ENCODE assay signal across 11 cellular contexts in the genomic region with DNA sequence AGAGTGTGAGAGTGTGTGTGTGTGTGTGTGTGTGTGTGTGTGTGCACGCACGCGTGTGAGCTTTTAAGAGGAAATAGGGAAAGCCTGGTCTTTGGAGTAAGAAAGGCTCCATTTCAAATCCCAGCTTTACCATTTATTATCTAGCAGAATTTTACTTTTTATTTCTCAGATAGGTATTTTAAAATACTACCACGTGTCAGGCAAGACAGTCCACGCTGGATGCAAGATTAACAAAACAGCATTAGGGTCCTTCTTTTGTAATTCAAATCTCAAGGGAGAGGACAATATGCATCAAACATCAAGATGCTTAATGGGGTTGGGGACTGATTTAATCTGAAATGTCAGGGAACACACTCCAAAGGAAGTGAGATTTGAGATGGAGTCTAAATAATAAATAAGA.
"Had no signal": no experiment of that assay in that cellular context is flagged by ENCODE, and none has a peak within 500 bp of the region (broad histone marks: within the 10 kb centered on the region; RNA-seq: fewer than 3 reads in every experiment).

No MANE protein-coding gene starts in this region.

- H3K36me3 ChIP-seq: HAP-1 had no signal

- H3K4me1 ChIP-seq: HAP-1 had no signal

- FAIRE-seq: H1, H54 had no signal

- H3K9ac ChIP-seq: GM23248 had no signal

- ATAC-seq: GM23338, HCT116 had no signal

- H3K4me3 ChIP-seq: GM23248, GM23338, HAP-1 had no signal

- H3K4me2 ChIP-seq: GM23338 had no signal

- H2AFZ ChIP-seq: GM23248, GM23338 had no signal

- DNase-seq: GM23248, GOT3, H7, H9, HCEC 1CT, HFFc6 had no signal

- H3K9me3 ChIP-seq: HAP-1 had no signal

- H3K27ac ChIP-seq: GM23248 had no signal
